Comparison of ENCODE assay signal across 8 cellular contexts in genomic region chr1:200153277-200154055, GRCh38.
DNase-seq lines count a peak whose midpoint lies in the region; ATAC-seq and TF ChIP-seq lines count a peak whose summit lies in the region.

No MANE protein-coding gene starts in this region.

- intact Hi-C loops in psoas muscle (cut with DNase I): no loop called here

- peaks cover 37% of the 10 kb centered on the region for H3K4me1 Mint-ChIP-seq in memory B cell

- H3K27ac ChIP-seq in psoas muscle: no peak overlapping the region

- H3K27me3 Mint-ChIP-seq in memory B cell: no peaks in the 10 kb centered on the region

- peak overlapping the region; percentile 95 for H3K27ac Mint-ChIP-seq in memory B cell

- H3K4me1 ChIP-seq in psoas muscle: no peaks in the 10 kb centered on the region

- TF ChIP-seq CTCF in psoas muscle (IDR thresholded peaks at IDR 0.05): no peak

- H3K4me3 ChIP-seq in psoas muscle: no peak overlapping the region

- ATAC-seq in GM18502 (IDR thresholded peaks at IDR 0.05; ENCODE audit: poor library complexity, unreplicated experiment) (peak; percentile 63), HG02642 (IDR thresholded peaks at IDR 0.05; ENCODE audit: poor library complexity, unreplicated experiment) (peak; percentile 76), memory B cell (ENCODE audit: low read depth) (peak; percentile 79), psoas muscle (no peak)

- H3K36me3 ChIP-seq in psoas muscle (ENCODE audit: insufficient read depth in 1 of 2, low read depth in 1 of 2): no peaks in the 10 kb centered on the region

- H3K36me3 Mint-ChIP-seq in memory B cell: no peaks in the 10 kb centered on the region

- no peaks in the 10 kb centered on the region for H3K9me3 Mint-ChIP-seq in memory B cell

- WGBS in psoas muscle, 3 donors: 55 to 62% (median 59%) methylated on average over 3 of the region's 3 CpGs

- no peaks in the 10 kb centered on the region for H3K9me3 ChIP-seq in psoas muscle

- H3K4me3 Mint-ChIP-seq in memory B cell: peak overlapping the region; percentile 52

- DNase-seq in T-helper 2 cell: peak in 4 of 5 experiments; percentile 4 to 74 (median 26)
- peak; percentile 25 to 59 for DNase-seq in memory B cell (ENCODE audit: low spot score in 2 of 2)
- DNase-seq in SHP77 (lab: John Stamatoyannopoulos, UW): no peak
- no peak for DNase-seq in SIG-M5 treated with dmso at 0.1 percent for 504 hours (lab: John Stamatoyannopoulos, UW; ENCODE audit: unreplicated experiment)
- no peak for DNase-seq in iPS-NIHi11 (ENCODE audit: low spot score)
- no peak for DNase-seq in psoas muscle

- no peaks in the 10 kb centered on the region for H3K27me3 ChIP-seq in psoas muscle (ENCODE audit: insufficient read depth in 3 of 3, low read length in 2 of 3)

Comparison
In these comparisons a context has a peak if more than half of its experiments do, and no peak if none do; other contexts are left out.
1. ATAC-seq: peak in GM18502 (single experiment), HG02642 (single experiment) and memory B cell (single experiment); none in psoas muscle (0 of 4).
2. DNase-seq: peak in T-helper 2 cell (4 of 5) and memory B cell (2 of 2); none in SHP77 (0 of 2), SIG-M5 treated with dmso at 0.1 percent for 504 hours (single experiment), iPS-NIHi11 (single experiment) and psoas muscle (0 of 2).